In genomic region chr11:5807580-5807979, GRCh38 we compare ENCODE assay signal across 1 cellular context.
TF ChIP-seq lines count a peak whose summit lies in the region.

No MANE protein-coding gene starts in this region.

TF ChIP-seq in H1, 55 proteins besides CTCF, POLR2A, EP300 and RAD21:
- 0 out of 2 replicates have a peak, but pooled peaks have one; percentile 18 for TF ChIP-seq MAX (IDR thresholded peaks at IDR 0.05)
- no peak for TF ChIP-seq BCL11A (IDR thresholded peaks at IDR 0.05; ENCODE audit: low read depth in 2 of 2, low read length in 2 of 2)
- no peak for TF ChIP-seq USF2 (IDR thresholded peaks at IDR 0.05; ENCODE audit: low read length)
